In the genomic region with DNA sequence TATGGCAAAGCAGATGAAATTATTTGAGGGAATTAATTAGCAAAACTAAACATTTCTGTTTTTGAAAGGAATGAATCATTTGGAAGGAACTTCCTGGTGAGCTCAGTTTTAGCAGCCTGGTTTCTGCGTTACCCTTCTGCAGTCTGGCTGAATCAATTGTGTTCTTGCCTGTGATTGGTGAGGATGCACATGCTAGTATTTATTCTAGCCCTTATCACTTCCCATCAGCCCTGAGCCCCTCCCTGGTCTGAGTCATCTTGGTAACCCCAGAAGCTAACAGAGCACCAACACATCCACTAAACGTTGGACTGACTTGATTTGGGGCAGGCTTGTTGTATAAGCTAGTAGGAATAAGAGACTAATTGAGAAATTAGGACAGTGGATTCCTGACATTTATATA, we compare ENCODE assay signal across 8 cellular contexts. TPM values are rescaled to one million over a fixed set of nuclear protein-coding genes. Genes with fewer than 3 reads are reported as not detected.
A peak's percentile ranks its signal among the peaks of the same experiment; 100 is the strongest.
DNase-seq lines count a peak whose midpoint lies in the region; ATAC-seq and TF ChIP-seq lines count a peak whose summit lies in the region.

No MANE protein-coding gene starts in this region.

- peaks cover 61% of the 10 kb centered on the region for H3K4me1 Mint-ChIP-seq in T-helper 2 cell treated with Interferon-gamma antibody and Interleukin-4, amounts not matched to agents 5 μg/mL and 100 μg/mL, for 36 hours (ENCODE audit: low read depth)

- no peaks in the 10 kb centered on the region for H3K9me3 ChIP-seq in colonic mucosa
- H3K9me3 ChIP-seq in mucosa of stomach (ENCODE audit: control insufficient read depth, low read length): no peaks in the 10 kb centered on the region

- H3K9me3 Mint-ChIP-seq in T-helper 2 cell treated with Interferon-gamma antibody and Interleukin-4, amounts not matched to agents 5 μg/mL and 100 μg/mL, for 36 hours: no peaks in the 10 kb centered on the region

- DNase-seq in A172 (ENCODE audit: low spot score) (peak; percentile 99), HCEC 1CT (peak; percentile 98), colonic mucosa (peak; percentile 48)
- DNase-seq in T-helper 2 cell treated with Interferon-gamma antibody and Interleukin-4, amounts not matched to agents 5 μg/mL and 100 μg/mL, for 36 hours (ENCODE audit: low spot score): peak; percentile 79
- DNase-seq in NK-92 treated with Interleukin-12 subunit alpha and Interleukin-12 subunit beta, amount 100 ng/mL, for 24 hours (lab: John Stamatoyannopoulos, UW): no peak

- H3K36me3 ChIP-seq in colonic mucosa: no peaks in the 10 kb centered on the region
- H3K36me3 ChIP-seq in mucosa of stomach (ENCODE audit: control insufficient read depth, insufficient read depth, low read length): no peaks in the 10 kb centered on the region

- H3K27me3 ChIP-seq in colonic mucosa (no peaks in the 10 kb centered on the region), mucosa of stomach (ENCODE audit: control insufficient read depth, insufficient read depth, low read length) (no peaks in the 10 kb centered on the region)

- H3K9ac ChIP-seq in colonic mucosa (ENCODE audit: low read depth in 2 of 2, low read length in 2 of 2): no peak overlapping the region
- H3K9ac ChIP-seq in mucosa of stomach (ENCODE audit: low read length): peak overlapping the region; percentile 36

- peaks cover 21% of the 10 kb centered on the region for H3K36me3 Mint-ChIP-seq in T-helper 2 cell treated with Interferon-gamma antibody and Interleukin-4, amounts not matched to agents 5 μg/mL and 100 μg/mL, for 36 hours (ENCODE audit: low read depth)

- H3K4me3 ChIP-seq in colonic mucosa: no peak overlapping the region
- H3K4me3 ChIP-seq in mucosa of stomach (ENCODE audit: low read length): no peak overlapping the region

- H3K4me3 Mint-ChIP-seq in T-helper 2 cell treated with Interferon-gamma antibody and Interleukin-4, amounts not matched to agents 5 μg/mL and 100 μg/mL, for 36 hours: peak overlapping the region; percentile 65

- ATAC-seq in HG02798 (IDR thresholded peaks at IDR 0.05; ENCODE audit: poor library complexity, unreplicated experiment) (no peak), HG03095 (IDR thresholded peaks at IDR 0.05; ENCODE audit: unreplicated experiment) (no peak)

- intact Hi-C loops in colonic mucosa (cut with DNase I): no loop called here

- H3K4me1 ChIP-seq in colonic mucosa (peaks cover 8% of the 10 kb centered on the region), mucosa of stomach (ENCODE audit: control insufficient read depth, insufficient read depth, low read length) (peaks cover 54% of the 10 kb centered on the region)

- peak overlapping the region; percentile 73 for H3K27ac Mint-ChIP-seq in T-helper 2 cell treated with Interferon-gamma antibody and Interleukin-4, amounts not matched to agents 5 μg/mL and 100 μg/mL, for 36 hours

- no peak for TF ChIP-seq CTCF in colonic mucosa (IDR thresholded peaks at IDR 0.05)

- H3K27me3 Mint-ChIP-seq in T-helper 2 cell treated with Interferon-gamma antibody and Interleukin-4, amounts not matched to agents 5 μg/mL and 100 μg/mL, for 36 hours (ENCODE audit: low read depth): peaks cover 2% of the 10 kb centered on the region

- H3K27ac ChIP-seq in colonic mucosa: peak overlapping the region; percentile 40

RNA-seq across cellular contexts. Expression of a gene that starts 6.6 kb away (rescaled TPM):
- total RNA-seq in A172 (2014; rRNA removed; shearing (Covaris generic)): 81.1 and 84.6 TPM in 2 replicates
- total RNA-seq in colonic mucosa: 100 to 1,000 TPM; 133 to 174 TPM
